In the genomic region with DNA sequence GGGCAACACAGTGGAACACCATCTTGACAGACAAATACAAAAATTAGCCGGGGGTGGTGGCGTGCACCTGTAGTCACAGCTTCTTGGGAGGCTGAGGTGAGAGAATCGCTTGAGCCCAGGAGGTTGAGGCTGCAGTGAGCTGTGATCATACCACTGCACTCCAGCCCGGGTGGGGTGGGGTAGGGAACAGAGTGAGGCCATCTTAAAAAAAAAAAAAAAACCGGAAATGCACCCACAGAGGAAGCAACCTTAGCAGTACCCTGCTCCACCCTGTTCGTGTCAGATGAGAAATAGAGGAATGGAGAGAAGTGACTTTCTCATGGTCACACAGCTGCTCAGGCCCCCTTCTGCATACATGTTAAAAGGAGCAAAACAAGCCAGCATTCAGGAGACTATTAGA, we compare ENCODE assay signal across 15 cellular contexts. TPM values are rescaled to one million over a fixed set of nuclear protein-coding genes. Genes with fewer than 3 reads are reported as not detected.
A peak's percentile ranks its signal among the peaks of the same experiment; 100 is the strongest.
DNase-seq lines count a peak whose midpoint lies in the region; ATAC-seq and TF ChIP-seq lines count a peak whose summit lies in the region.
"Had no signal": no experiment of that assay in that cellular context is flagged by ENCODE, and none has a peak within 500 bp of the region (broad histone marks: within the 10 kb centered on the region; RNA-seq: fewer than 3 reads in every experiment).

No MANE protein-coding gene starts in this region.

- H3K27me3 ChIP-seq in A673 (replicated peaks; ENCODE audit: insufficient read depth, low read depth, low read length, poor library complexity), result no peaks in the 10 kb centered on the region
- H3K27me3 ChIP-seq: heart left ventricle had no signal

- no peaks in the 10 kb centered on the region for H3K9me3 Mint-ChIP-seq in T-helper 1 cell treated with Interleukin-12 subunit alpha and Interleukin-12 subunit beta and Interleukin-4 antibody, amounts not matched to agents 30 μg/mL and 1 μg/mL, for 36 hours
- no peaks in the 10 kb centered on the region for H3K9me3 Mint-ChIP-seq in activated naive CD4-positive, alpha-beta T cell treated with anti-CD3 and anti-CD28 coated beads, Interleukin-2, amount 50 U/mL, for 72 hours
- H3K9me3 Mint-ChIP-seq in stimulated activated memory B cell treated with anti-CD40 and anti-IgM and Interleukin-4, amounts not matched to agents 10 μg/mL and 1 μg/mL and 100 μg/mL, for 72 hours, result peaks cover 2% of the 10 kb centered on the region
- H3K9me3 Mint-ChIP-seq: WTC11 had no signal

- BruUV-seq in A673 (replicated peaks; lab: Mats Ljungman, UMichigan), result no TSS peak

- intact Hi-C loops in A673 (cut with micrococcal nuclease; ENCODE audit: unreplicated experiment), result no loop called here

- POLR2A ChIA-PET in A673 (lab: Charles Lee; ENCODE audit: low non-redundant PET), result no interaction called here

- H3K36me3 ChIP-seq in A673 (ENCODE audit: insufficient read depth, low read length, poor library complexity, severe bottlenecking), result no peaks in the 10 kb centered on the region

- H3K27ac ChIP-seq in A673 (ENCODE audit: low read depth, low read length, poor library complexity, severe bottlenecking), result no peak overlapping the region
- H3K27ac ChIP-seq: epithelial cell of prostate had no signal

- H3K4me3 ChIP-seq in A673 (ENCODE audit: low read depth, low read length, poor library complexity, severe bottlenecking) (no peak overlapping the region), foreskin fibroblast (ENCODE audit: low read depth in 1 of 2, low read length in 2 of 2) (no peak overlapping the region)
- H3K4me3 ChIP-seq: heart left ventricle had no signal

- H3K4me3 Mint-ChIP-seq in T-helper 1 cell treated with Interleukin-12 subunit alpha and Interleukin-12 subunit beta and Interleukin-4 antibody, amounts not matched to agents 30 μg/mL and 1 μg/mL, for 36 hours, result peak overlapping the region; percentile 71
- no peak overlapping the region for H3K4me3 Mint-ChIP-seq in stimulated activated memory B cell treated with anti-CD40 and anti-IgM and Interleukin-4, amounts not matched to agents 10 μg/mL and 1 μg/mL and 100 μg/mL, for 72 hours
- H3K4me3 Mint-ChIP-seq: WTC11 had no signal

- peaks cover 58% of the 10 kb centered on the region for H3K4me1 Mint-ChIP-seq in T-helper 1 cell treated with Interleukin-12 subunit alpha and Interleukin-12 subunit beta and Interleukin-4 antibody, amounts not matched to agents 30 μg/mL and 1 μg/mL, for 36 hours (ENCODE audit: low read depth)
- peaks cover 44% of the 10 kb centered on the region for H3K4me1 Mint-ChIP-seq in stimulated activated memory B cell treated with anti-CD40 and anti-IgM and Interleukin-4, amounts not matched to agents 10 μg/mL and 1 μg/mL and 100 μg/mL, for 72 hours
- H3K4me1 Mint-ChIP-seq: WTC11 had no signal

- H3K27ac Mint-ChIP-seq in T-helper 1 cell treated with Interleukin-12 subunit alpha and Interleukin-12 subunit beta and Interleukin-4 antibody, amounts not matched to agents 30 μg/mL and 1 μg/mL, for 36 hours, result peak overlapping the region; percentile 85
- H3K27ac Mint-ChIP-seq in activated naive CD4-positive, alpha-beta T cell treated with anti-CD3 and anti-CD28 coated beads, Interleukin-2, amount 50 U/mL, for 72 hours, result peak overlapping the region; percentile 76 to 97
- H3K27ac Mint-ChIP-seq in stimulated activated memory B cell treated with anti-CD40 and anti-IgM and Interleukin-4, amounts not matched to agents 10 μg/mL and 1 μg/mL and 100 μg/mL, for 72 hours, result peak overlapping the region; percentile 48
- H3K27ac Mint-ChIP-seq: WTC11 had no signal

- no peaks in the 10 kb centered on the region for H3K9me3 ChIP-seq in A673 (ENCODE audit: low read depth, low read length, poor library complexity, severe bottlenecking)
- H3K9me3 ChIP-seq: heart left ventricle had no signal

- DNase-seq in activated effector memory CD4-positive, alpha-beta T cell treated with Interleukin-2 at 50 U/mL for 16 hours, result peak; percentile 36
- DNase-seq in activated effector memory CD4-positive, alpha-beta T cell treated with anti-CD3 and anti-CD28 coated beads, Interleukin-2, amount 50 U/mL, for 16 hours, result no peak
- no peak for DNase-seq in activated naive CD4-positive, alpha-beta T cell treated with anti-CD3 and anti-CD28 coated beads, Interleukin-2, amount 50 U/mL, for 72 hours (ENCODE audit: low spot score in 2 of 2)
- DNase-seq in omental fat pad (ENCODE audit: low spot score) (no peak), A673 (ENCODE audit: low spot score) (no peak), foreskin fibroblast (no peak)
- DNase-seq: amniotic stem cell, heart left ventricle, kidney, NCI-H1417 treated with DMSO at 0.1 percent for 48 hours, NCI-H446 had no signal

- no peak for TF ChIP-seq CTCF in omental fat pad (IDR thresholded peaks at IDR 0.05)
- TF ChIP-seq CTCF in A673 (conservative IDR thresholded peaks at IDR 0.05; ENCODE audit: low read depth, low read length), result no peak
- TF ChIP-seq CTCF in foreskin fibroblast (IDR thresholded peaks at IDR 0.05; ENCODE audit: low read depth, low read length), result no peak

- CTCF ChIA-PET in A673 (lab: Charles Lee), result no interaction called here

- ATAC-seq in activated naive CD4-positive, alpha-beta T cell treated with anti-CD3 and anti-CD28 coated beads, Interleukin-2, amount 50 U/mL, for 72 hours, result peak; percentile 32 to 59
- ATAC-seq in stimulated activated memory B cell treated with anti-CD40 and anti-IgM and Interleukin-4, amounts not matched to agents 10 μg/mL and 1 μg/mL and 100 μg/mL, for 72 hours, result peak; percentile 67
- no peak for ATAC-seq in omental fat pad (ENCODE audit: low FRiP score)
- ATAC-seq: WTC11 had no signal

- no peaks in the 10 kb centered on the region for H3K4me1 ChIP-seq in A673 (ENCODE audit: insufficient read depth, low read length, poor library complexity, severe bottlenecking)

- peaks cover 68% of the 10 kb centered on the region for H3K36me3 Mint-ChIP-seq in T-helper 1 cell treated with Interleukin-12 subunit alpha and Interleukin-12 subunit beta and Interleukin-4 antibody, amounts not matched to agents 30 μg/mL and 1 μg/mL, for 36 hours (ENCODE audit: low read depth)
- peaks cover 17 to 59% of the 10 kb centered on the region in 2 donors for H3K36me3 Mint-ChIP-seq in activated naive CD4-positive, alpha-beta T cell treated with anti-CD3 and anti-CD28 coated beads, Interleukin-2, amount 50 U/mL, for 72 hours
- H3K36me3 Mint-ChIP-seq in stimulated activated memory B cell treated with anti-CD40 and anti-IgM and Interleukin-4, amounts not matched to agents 10 μg/mL and 1 μg/mL and 100 μg/mL, for 72 hours, result peaks cover 72% of the 10 kb centered on the region

- H3K27me3 Mint-ChIP-seq in T-helper 1 cell treated with Interleukin-12 subunit alpha and Interleukin-12 subunit beta and Interleukin-4 antibody, amounts not matched to agents 30 μg/mL and 1 μg/mL, for 36 hours (ENCODE audit: low read depth), result no peaks in the 10 kb centered on the region
- no peaks in the 10 kb centered on the region for H3K27me3 Mint-ChIP-seq in stimulated activated memory B cell treated with anti-CD40 and anti-IgM and Interleukin-4, amounts not matched to agents 10 μg/mL and 1 μg/mL and 100 μg/mL, for 72 hours

RNA-seq across cellular contexts. Expression of a gene that starts 40.8 kb away (rescaled TPM):
- 100 to 1,000 TPM; 335 to 493 TPM for total RNA-seq in activated naive CD4-positive, alpha-beta T cell treated with anti-CD3 and anti-CD28 coated beads, Interleukin-2, amount 50 U/mL, for 72 hours
- total RNA-seq in omental fat pad, result 10 to 100 TPM; 12.7 to 25.5 (median 15.8) TPM
- 17.2 and 20.1 TPM in 2 replicates for total RNA-seq in A673 (2021)

Comparison
In these comparisons a context has a peak if more than half of its experiments do, and no peak if none do; other contexts are left out.
1. RNA of a gene that starts 40.8 kb away (total RNA-seq): 335 to 493 TPM in activated naive CD4-positive, alpha-beta T cell treated with anti-CD3 and anti-CD28 coated beads, Interleukin-2, amount 50 U/mL, for 72 hours; 12.7 to 25.5 TPM in omental fat pad and 17.2 to 20.1 TPM in A673; every median in the first group is over 10 times any median in the second.
2. Peak in every context shown above with its lines, with median percentiles within 50 percentile points of each other: H3K27ac Mint-ChIP-seq.